ENCODE assay signal across 1 cellular context in the genomic region with DNA sequence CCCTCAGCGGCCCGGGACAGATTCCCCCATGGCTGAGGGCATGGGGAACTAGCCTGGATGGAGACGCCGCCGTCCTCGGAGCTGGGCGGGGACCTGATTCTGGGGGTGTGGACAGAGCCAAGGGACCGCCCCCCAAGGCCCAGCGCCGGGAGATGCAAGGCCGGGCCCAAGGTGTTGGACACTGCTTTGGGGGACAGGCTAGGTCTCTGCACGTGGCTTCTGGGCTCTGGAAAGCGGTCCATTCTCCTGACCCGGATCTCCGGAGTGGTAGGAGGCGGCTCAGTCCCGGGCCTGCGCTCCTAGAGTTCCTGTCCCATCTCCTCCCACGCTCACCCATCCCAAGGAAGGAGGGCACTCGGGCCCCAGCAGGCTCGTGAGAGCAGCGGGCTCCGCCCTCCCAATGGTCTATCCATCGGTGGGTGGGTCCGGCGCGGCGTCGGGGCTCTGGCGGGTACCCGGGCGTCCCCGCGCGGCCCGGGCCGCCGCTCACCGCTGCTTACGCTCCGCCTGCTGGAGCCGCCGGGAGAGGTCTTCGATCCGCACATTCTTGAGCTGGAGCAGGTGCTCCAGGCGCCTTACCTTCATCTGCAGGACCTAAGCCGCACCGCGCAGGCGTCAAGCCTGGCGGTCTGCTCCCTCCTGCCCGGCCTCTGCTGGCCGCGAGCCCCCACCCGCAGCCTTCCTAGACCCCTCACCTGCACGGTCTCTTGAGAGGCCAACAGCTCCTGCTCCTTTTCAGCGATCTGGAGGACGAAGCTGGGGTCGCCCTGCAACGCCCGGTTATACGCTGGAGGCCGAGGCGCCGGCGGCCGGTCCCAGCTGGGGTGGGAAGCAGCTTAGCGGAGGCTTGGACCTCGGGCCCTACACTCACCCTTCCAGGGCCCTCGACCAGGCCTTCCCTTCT.
TF ChIP-seq lines count a peak whose summit lies in the region.

No MANE protein-coding gene starts in this region.

TF ChIP-seq in HepG2, 621 proteins besides CTCF, POLR2A, EP300 and RAD21 (continued from another document and continues in another):
- TF ChIP-seq, protein P1, sequence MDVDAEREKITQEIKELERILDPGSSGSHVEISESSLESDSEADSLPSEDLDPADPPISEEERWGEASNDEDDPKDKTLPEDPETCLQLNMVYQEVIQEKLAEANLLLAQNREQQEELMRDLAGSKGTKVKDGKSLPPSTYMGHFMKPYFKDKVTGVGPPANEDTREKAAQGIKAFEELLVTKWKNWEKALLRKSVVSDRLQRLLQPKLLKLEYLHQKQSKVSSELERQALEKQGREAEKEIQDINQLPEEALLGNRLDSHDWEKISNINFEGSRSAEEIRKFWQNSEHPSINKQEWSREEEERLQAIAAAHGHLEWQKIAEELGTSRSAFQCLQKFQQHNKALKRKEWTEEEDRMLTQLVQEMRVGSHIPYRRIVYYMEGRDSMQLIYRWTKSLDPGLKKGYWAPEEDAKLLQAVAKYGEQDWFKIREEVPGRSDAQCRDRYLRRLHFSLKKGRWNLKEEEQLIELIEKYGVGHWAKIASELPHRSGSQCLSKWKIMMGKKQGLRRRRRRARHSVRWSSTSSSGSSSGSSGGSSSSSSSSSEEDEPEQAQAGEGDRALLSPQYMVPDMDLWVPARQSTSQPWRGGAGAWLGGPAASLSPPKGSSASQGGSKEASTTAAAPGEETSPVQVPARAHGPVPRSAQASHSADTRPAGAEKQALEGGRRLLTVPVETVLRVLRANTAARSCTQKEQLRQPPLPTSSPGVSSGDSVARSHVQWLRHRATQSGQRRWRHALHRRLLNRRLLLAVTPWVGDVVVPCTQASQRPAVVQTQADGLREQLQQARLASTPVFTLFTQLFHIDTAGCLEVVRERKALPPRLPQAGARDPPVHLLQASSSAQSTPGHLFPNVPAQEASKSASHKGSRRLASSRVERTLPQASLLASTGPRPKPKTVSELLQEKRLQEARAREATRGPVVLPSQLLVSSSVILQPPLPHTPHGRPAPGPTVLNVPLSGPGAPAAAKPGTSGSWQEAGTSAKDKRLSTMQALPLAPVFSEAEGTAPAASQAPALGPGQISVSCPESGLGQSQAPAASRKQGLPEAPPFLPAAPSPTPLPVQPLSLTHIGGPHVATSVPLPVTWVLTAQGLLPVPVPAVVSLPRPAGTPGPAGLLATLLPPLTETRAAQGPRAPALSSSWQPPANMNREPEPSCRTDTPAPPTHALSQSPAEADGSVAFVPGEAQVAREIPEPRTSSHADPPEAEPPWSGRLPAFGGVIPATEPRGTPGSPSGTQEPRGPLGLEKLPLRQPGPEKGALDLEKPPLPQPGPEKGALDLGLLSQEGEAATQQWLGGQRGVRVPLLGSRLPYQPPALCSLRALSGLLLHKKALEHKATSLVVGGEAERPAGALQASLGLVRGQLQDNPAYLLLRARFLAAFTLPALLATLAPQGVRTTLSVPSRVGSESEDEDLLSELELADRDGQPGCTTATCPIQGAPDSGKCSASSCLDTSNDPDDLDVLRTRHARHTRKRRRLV (CRISPR knock-in tag; IDR thresholded peaks at IDR 0.05): 0 out of 2 replicates have a peak, but pooled peaks have one; percentile 41
- TF ChIP-seq, protein P2, sequence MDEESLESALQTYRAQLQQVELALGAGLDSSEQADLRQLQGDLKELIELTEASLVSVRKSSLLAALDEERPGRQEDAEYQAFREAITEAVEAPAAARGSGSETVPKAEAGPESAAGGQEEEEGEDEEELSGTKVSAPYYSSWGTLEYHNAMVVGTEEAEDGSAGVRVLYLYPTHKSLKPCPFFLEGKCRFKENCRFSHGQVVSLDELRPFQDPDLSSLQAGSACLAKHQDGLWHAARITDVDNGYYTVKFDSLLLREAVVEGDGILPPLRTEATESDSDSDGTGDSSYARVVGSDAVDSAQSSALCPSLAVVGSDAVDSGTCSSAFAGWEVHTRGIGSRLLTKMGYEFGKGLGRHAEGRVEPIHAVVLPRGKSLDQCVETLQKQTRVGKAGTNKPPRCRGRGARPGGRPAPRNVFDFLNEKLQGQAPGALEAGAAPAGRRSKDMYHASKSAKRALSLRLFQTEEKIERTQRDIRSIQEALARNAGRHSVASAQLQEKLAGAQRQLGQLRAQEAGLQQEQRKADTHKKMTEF (CRISPR knock-in tag; IDR thresholded peaks at IDR 0.05): no peak
- TF ChIP-seq ZNF720 (CRISPR knock-in tag; IDR thresholded peaks at IDR 0.05) (0 out of 2 replicates have a peak, but pooled peaks have one; percentile 80), KDM1A (CRISPR knock-in tag; IDR thresholded peaks at IDR 0.05) (0 out of 2 replicates have a peak, but pooled peaks have one; percentile 36), ZNF44 (CRISPR knock-in tag; IDR thresholded peaks at IDR 0.05) (no peak), HNRNPLL (IDR thresholded peaks at IDR 0.05; ENCODE audit: low read depth, low read length, poor library complexity, severe bottlenecking) (peak; percentile 92), GABPB1 (CRISPR knock-in tag; IDR thresholded peaks at IDR 0.05) (peak; percentile 57; the same call in 1 of the 2 replicates), SP5 (CRISPR knock-in tag; IDR thresholded peaks at IDR 0.05; ENCODE audit: borderline replicate concordance, low read depth) (peak; percentile 35; the same call in 1 of the 2 replicates), KLF15 (CRISPR knock-in tag; IDR thresholded peaks at IDR 0.05; ENCODE audit: borderline replicate concordance) (0 out of 2 replicates have a peak, but pooled peaks have one; percentile 37), ZNF547 (CRISPR knock-in tag; IDR thresholded peaks at IDR 0.05) (0 out of 2 replicates have a peak, but pooled peaks have one; percentile 25), ZNF83 (CRISPR knock-in tag; IDR thresholded peaks at IDR 0.05; ENCODE audit: borderline replicate concordance) (0 out of 2 replicates have a peak, but pooled peaks have one; percentile 15), SP4 (CRISPR knock-in tag; IDR thresholded peaks at IDR 0.05) (peak; percentile 33; the same call in 1 of the 2 replicates), MXI1 (IDR thresholded peaks at IDR 0.05; ENCODE audit: borderline replicate concordance, low read depth, low read length) (peak; percentile 25; the same call in 1 of the 3 replicates), HDAC2 (CRISPR knock-in tag; IDR thresholded peaks at IDR 0.05) (no peak), AKAP8 (CRISPR knock-in tag; IDR thresholded peaks at IDR 0.05) (peak; percentile 47; the same call in 1 of the 2 replicates), XRCC5 (optimal IDR thresholded peaks at IDR 0.05; ENCODE audit: low read length) (peak; percentile 70), FOXA3 (CRISPR knock-in tag; IDR thresholded peaks at IDR 0.05) (peak; percentile 15; the same call in 1 of the 2 replicates), PRMT3 (CRISPR knock-in tag; IDR thresholded peaks at IDR 0.05; ENCODE audit: borderline replicate concordance, low read depth) (no peak)
- TF ChIP-seq, protein P3, sequence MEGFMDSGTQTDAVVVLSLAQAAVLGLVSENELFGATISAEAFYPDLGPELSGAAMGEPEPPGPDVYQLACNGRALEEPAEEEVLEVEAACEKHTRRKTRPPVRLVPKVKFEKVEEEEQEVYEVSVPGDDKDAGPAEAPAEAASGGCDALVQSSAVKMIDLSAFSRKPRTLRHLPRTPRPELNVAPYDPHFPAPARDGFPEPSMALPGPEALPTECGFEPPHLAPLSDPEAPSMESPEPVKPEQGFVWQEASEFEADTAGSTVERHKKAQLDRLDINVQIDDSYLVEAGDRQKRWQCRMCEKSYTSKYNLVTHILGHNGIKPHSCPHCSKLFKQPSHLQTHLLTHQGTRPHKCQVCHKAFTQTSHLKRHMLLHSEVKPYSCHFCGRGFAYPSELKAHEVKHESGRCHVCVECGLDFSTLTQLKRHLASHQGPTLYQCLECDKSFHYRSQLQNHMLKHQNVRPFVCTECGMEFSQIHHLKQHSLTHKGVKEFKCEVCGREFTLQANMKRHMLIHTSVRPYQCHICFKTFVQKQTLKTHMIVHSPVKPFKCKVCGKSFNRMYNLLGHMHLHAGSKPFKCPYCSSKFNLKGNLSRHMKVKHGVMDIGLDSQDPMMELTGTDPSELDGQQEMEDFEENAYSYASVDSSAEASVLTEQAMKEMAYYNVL (CRISPR knock-in tag; IDR thresholded peaks at IDR 0.05; ENCODE audit: borderline replicate concordance): 0 out of 2 replicates have a peak, but pooled peaks have one; percentile 14
- TF ChIP-seq, protein P4, sequence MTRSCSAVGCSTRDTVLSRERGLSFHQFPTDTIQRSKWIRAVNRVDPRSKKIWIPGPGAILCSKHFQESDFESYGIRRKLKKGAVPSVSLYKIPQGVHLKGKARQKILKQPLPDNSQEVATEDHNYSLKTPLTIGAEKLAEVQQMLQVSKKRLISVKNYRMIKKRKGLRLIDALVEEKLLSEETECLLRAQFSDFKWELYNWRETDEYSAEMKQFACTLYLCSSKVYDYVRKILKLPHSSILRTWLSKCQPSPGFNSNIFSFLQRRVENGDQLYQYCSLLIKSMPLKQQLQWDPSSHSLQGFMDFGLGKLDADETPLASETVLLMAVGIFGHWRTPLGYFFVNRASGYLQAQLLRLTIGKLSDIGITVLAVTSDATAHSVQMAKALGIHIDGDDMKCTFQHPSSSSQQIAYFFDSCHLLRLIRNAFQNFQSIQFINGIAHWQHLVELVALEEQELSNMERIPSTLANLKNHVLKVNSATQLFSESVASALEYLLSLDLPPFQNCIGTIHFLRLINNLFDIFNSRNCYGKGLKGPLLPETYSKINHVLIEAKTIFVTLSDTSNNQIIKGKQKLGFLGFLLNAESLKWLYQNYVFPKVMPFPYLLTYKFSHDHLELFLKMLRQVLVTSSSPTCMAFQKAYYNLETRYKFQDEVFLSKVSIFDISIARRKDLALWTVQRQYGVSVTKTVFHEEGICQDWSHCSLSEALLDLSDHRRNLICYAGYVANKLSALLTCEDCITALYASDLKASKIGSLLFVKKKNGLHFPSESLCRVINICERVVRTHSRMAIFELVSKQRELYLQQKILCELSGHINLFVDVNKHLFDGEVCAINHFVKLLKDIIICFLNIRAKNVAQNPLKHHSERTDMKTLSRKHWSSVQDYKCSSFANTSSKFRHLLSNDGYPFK (CRISPR knock-in tag; IDR thresholded peaks at IDR 0.05; ENCODE audit: borderline replicate concordance): peak; percentile 55; the same call in 1 of the 2 replicates
- TF ChIP-seq, protein P5, sequence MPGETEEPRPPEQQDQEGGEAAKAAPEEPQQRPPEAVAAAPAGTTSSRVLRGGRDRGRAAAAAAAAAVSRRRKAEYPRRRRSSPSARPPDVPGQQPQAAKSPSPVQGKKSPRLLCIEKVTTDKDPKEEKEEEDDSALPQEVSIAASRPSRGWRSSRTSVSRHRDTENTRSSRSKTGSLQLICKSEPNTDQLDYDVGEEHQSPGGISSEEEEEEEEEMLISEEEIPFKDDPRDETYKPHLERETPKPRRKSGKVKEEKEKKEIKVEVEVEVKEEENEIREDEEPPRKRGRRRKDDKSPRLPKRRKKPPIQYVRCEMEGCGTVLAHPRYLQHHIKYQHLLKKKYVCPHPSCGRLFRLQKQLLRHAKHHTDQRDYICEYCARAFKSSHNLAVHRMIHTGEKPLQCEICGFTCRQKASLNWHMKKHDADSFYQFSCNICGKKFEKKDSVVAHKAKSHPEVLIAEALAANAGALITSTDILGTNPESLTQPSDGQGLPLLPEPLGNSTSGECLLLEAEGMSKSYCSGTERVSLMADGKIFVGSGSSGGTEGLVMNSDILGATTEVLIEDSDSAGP (CRISPR knock-in tag; IDR thresholded peaks at IDR 0.05; ENCODE audit: borderline replicate concordance): peak; percentile 73; the same call in 1 of the 2 replicates
- TF ChIP-seq, protein P6, sequence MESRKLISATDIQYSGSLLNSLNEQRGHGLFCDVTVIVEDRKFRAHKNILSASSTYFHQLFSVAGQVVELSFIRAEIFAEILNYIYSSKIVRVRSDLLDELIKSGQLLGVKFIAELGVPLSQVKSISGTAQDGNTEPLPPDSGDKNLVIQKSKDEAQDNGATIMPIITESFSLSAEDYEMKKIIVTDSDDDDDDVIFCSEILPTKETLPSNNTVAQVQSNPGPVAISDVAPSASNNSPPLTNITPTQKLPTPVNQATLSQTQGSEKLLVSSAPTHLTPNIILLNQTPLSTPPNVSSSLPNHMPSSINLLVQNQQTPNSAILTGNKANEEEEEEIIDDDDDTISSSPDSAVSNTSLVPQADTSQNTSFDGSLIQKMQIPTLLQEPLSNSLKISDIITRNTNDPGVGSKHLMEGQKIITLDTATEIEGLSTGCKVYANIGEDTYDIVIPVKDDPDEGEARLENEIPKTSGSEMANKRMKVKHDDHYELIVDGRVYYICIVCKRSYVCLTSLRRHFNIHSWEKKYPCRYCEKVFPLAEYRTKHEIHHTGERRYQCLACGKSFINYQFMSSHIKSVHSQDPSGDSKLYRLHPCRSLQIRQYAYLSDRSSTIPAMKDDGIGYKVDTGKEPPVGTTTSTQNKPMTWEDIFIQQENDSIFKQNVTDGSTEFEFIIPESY (CRISPR knock-in tag; IDR thresholded peaks at IDR 0.05): no peak; the same call in 1 of the 2 replicates
- TF ChIP-seq, protein P7, sequence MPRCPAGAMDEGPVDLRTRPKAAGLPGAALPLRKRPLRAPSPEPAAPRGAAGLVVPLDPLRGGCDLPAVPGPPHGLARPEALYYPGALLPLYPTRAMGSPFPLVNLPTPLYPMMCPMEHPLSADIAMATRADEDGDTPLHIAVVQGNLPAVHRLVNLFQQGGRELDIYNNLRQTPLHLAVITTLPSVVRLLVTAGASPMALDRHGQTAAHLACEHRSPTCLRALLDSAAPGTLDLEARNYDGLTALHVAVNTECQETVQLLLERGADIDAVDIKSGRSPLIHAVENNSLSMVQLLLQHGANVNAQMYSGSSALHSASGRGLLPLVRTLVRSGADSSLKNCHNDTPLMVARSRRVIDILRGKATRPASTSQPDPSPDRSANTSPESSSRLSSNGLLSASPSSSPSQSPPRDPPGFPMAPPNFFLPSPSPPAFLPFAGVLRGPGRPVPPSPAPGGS (CRISPR knock-in tag; IDR thresholded peaks at IDR 0.05): peak; percentile 84; the same call in 1 of the 2 replicates
- TF ChIP-seq, protein P8, sequence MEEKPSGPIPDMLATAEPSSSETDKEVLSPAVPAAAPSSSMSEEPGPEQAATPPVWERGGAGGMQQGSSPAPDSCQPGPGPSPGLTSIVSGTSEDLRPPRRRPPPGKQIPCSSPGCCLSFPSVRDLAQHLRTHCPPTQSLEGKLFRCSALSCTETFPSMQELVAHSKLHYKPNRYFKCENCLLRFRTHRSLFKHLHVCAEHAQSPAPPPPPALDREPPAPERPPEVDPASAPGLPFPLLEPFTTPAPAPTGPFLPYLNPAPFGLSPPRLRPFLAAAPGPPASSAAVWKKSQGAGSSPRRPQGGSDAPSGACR (CRISPR knock-in tag; IDR thresholded peaks at IDR 0.05): 0 out of 2 replicates have a peak, but pooled peaks have one; percentile 67
- TF ChIP-seq, protein P9, sequence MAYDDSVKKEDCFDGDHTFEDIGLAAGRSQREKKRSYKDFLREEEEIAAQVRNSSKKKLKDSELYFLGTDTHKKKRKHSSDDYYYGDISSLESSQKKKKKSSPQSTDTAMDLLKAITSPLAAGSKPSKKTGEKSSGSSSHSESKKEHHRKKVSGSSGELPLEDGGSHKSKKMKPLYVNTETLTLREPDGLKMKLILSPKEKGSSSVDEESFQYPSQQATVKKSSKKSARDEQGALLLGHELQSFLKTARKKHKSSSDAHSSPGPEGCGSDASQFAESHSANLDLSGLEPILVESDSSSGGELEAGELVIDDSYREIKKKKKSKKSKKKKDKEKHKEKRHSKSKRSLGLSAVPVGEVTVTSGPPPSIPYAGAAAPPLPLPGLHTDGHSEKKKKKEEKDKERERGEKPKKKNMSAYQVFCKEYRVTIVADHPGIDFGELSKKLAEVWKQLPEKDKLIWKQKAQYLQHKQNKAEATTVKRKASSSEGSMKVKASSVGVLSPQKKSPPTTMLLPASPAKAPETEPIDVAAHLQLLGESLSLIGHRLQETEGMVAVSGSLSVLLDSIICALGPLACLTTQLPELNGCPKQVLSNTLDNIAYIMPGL (CRISPR knock-in tag; IDR thresholded peaks at IDR 0.05; ENCODE audit: borderline replicate concordance in 1 of 2, low read depth in 1 of 2): 0 out of 4 replicates have a peak, but pooled peaks of 1 of the 2 experiments have one; percentile 25
